ENCODE assay signal across 1 cellular context in the genomic region with DNA sequence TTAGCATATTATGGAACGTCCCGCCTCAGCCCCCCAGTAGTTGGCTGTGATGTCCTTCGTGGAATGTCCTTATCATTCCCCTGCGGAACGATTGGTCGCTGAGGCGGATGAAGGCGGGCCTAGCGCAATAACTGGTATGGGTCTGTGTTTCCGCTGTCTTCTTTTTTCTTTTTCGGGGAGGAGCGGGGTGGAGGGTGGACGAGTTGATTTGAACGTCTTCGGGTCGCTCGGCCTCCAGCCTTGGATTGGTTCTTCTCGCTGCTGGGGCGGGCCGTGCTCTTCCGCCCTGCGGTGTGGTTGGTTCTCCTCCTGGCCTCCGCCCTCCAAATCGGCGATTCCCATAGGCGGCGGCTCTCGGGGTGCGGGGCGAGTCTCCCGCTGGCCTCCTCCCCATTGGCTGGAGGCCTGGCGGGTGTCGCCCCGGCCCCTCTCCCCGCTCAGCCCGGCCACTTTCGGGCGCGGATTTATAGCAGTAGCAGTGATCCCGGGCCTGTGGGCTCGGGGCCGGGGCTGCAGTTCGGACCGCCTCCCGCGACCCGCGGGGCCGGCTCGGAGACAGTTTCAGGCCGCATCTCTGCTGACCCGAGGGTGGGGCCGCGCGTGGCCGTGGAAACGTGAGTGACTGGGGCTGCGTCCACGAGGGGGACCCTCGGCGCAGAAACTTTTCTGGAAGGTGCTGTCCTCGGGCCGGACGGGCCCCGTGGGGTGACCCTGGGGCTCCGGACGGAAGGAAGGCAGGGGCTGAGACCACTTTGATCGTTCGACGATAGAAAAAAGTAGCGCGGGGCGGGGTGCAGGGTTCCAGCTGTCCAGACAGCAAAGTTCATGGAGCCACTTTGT.
TF ChIP-seq lines count a peak whose summit lies in the region.

No MANE protein-coding gene starts in this region.

TF ChIP-seq in HEK293, 187 proteins besides CTCF, POLR2A, EP300 and RAD21 (continued from another document and continues in another):
- TF ChIP-seq ZBTB49 (tag by site-specific recombination; IDR thresholded peaks at IDR 0.05; ENCODE audit: low read depth) (no peak), ZNF776 (tag by site-specific recombination; IDR thresholded peaks at IDR 0.05; ENCODE audit: borderline replicate concordance) (no peak), ZNF658 (tag by site-specific recombination; IDR thresholded peaks at IDR 0.05) (no peak), KLF10 (tag by site-specific recombination; IDR thresholded peaks at IDR 0.05) (peak; percentile 93), ZNF747 (tag by site-specific recombination; IDR thresholded peaks at IDR 0.05) (no peak), ZNF311 (tag by site-specific recombination; IDR thresholded peaks at IDR 0.05; ENCODE audit: borderline replicate concordance) (no peak), ZBTB17 (tag by site-specific recombination; IDR thresholded peaks at IDR 0.05) (peak; percentile 49; the same call in 1 of the 2 replicates), ZNF704 (tag by site-specific recombination; IDR thresholded peaks at IDR 0.05) (no peak), ZXDB (tag by site-specific recombination; IDR thresholded peaks at IDR 0.05) (peak; percentile 34; the same call in 1 of the 2 replicates), BCL11A (tag by site-specific recombination; IDR thresholded peaks at IDR 0.05; ENCODE audit: low read depth) (no peak), ZNF645 (tag by site-specific recombination; IDR thresholded peaks at IDR 0.05) (no peak), ZNF10 (tag by site-specific recombination; IDR thresholded peaks at IDR 0.05) (no peak), ZNF530 (tag by site-specific recombination; IDR thresholded peaks at IDR 0.05; ENCODE audit: low read depth) (no peak), ZNF202 (tag by site-specific recombination; IDR thresholded peaks at IDR 0.05; ENCODE audit: borderline replicate concordance) (no peak), ZIC2 (tag by site-specific recombination; IDR thresholded peaks at IDR 0.05) (no peak), SCRT2 (tag by site-specific recombination; IDR thresholded peaks at IDR 0.05) (no peak), SETDB1 (IDR thresholded peaks at IDR 0.05; ENCODE audit: insufficient read length, low read length) (no peak), ZNF777 (tag by site-specific recombination; IDR thresholded peaks at IDR 0.05; ENCODE audit: borderline replicate concordance) (no peak), ZNF660 (tag by site-specific recombination; IDR thresholded peaks at IDR 0.05) (peak; percentile 44; the same call in 1 of the 2 replicates), ZNF610 (tag by site-specific recombination; IDR thresholded peaks at IDR 0.05; ENCODE audit: borderline replicate concordance) (no peak), ZNF148 (tag by site-specific recombination; IDR thresholded peaks at IDR 0.05; ENCODE audit: borderline replicate concordance) (no peak), ZNF37A (tag by site-specific recombination; IDR thresholded peaks at IDR 0.05) (no peak), ZNF843 (tag by site-specific recombination; IDR thresholded peaks at IDR 0.05) (no peak), ZFHX2 (tag by site-specific recombination; conservative IDR thresholded peaks at IDR 0.05) (no peak), ZSCAN30 (tag by site-specific recombination; IDR thresholded peaks at IDR 0.05) (peak; percentile 68; the same call in 1 of the 2 replicates), ZNF426 (tag by site-specific recombination; IDR thresholded peaks at IDR 0.05) (no peak), ZNF19 (tag by site-specific recombination; IDR thresholded peaks at IDR 0.05; ENCODE audit: low read depth) (no peak), ZNF335 (tag by site-specific recombination; conservative IDR thresholded peaks at IDR 0.05) (0 out of 2 replicates have a peak, but pooled peaks have one; percentile 9), ZNF214 (tag by site-specific recombination; IDR thresholded peaks at IDR 0.05; ENCODE audit: borderline replicate concordance) (no peak), ZNF596 (tag by site-specific recombination; IDR thresholded peaks at IDR 0.05) (no peak), ZNF24 (tag by site-specific recombination; IDR thresholded peaks at IDR 0.05) (no peak), WT1 (tag by site-specific recombination; IDR thresholded peaks at IDR 0.05) (no peak), ZNF280D (tag by site-specific recombination; IDR thresholded peaks at IDR 0.05) (no peak), ZFP69B (tag by site-specific recombination; IDR thresholded peaks at IDR 0.05) (no peak), PRDM10 (tag by site-specific recombination; IDR thresholded peaks at IDR 0.05) (peak; percentile 73), ZNF169 (tag by site-specific recombination; IDR thresholded peaks at IDR 0.05) (no peak), ZFP3 (tag by site-specific recombination; IDR thresholded peaks at IDR 0.05; ENCODE audit: low read depth) (no peak)
- TF ChIP-seq, protein P1, sequence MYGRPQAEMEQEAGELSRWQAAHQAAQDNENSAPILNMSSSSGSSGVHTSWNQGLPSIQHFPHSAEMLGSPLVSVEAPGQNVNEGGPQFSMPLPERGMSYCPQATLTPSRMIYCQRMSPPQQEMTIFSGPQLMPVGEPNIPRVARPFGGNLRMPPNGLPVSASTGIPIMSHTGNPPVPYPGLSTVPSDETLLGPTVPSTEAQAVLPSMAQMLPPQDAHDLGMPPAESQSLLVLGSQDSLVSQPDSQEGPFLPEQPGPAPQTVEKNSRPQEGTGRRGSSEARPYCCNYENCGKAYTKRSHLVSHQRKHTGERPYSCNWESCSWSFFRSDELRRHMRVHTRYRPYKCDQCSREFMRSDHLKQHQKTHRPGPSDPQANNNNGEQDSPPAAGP (tag by site-specific recombination; IDR thresholded peaks at IDR 0.05), result 0 out of 2 replicates have a peak, but pooled peaks have one; percentile 27
- TF ChIP-seq, protein P2, sequence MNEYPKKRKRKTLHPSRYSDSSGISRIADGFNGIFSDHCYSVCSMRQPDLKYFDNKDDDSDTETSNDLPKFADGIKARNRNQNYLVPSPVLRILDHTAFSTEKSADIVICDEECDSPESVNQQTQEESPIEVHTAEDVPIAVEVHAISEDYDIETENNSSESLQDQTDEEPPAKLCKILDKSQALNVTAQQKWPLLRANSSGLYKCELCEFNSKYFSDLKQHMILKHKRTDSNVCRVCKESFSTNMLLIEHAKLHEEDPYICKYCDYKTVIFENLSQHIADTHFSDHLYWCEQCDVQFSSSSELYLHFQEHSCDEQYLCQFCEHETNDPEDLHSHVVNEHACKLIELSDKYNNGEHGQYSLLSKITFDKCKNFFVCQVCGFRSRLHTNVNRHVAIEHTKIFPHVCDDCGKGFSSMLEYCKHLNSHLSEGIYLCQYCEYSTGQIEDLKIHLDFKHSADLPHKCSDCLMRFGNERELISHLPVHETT (tag by site-specific recombination; IDR thresholded peaks at IDR 0.05), result no peak
- TF ChIP-seq, protein P3, sequence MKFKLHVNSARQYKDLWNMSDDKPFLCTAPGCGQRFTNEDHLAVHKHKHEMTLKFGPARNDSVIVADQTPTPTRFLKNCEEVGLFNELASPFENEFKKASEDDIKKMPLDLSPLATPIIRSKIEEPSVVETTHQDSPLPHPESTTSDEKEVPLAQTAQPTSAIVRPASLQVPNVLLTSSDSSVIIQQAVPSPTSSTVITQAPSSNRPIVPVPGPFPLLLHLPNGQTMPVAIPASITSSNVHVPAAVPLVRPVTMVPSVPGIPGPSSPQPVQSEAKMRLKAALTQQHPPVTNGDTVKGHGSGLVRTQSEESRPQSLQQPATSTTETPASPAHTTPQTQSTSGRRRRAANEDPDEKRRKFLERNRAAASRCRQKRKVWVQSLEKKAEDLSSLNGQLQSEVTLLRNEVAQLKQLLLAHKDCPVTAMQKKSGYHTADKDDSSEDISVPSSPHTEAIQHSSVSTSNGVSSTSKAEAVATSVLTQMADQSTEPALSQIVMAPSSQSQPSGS (tag by site-specific recombination; IDR thresholded peaks at IDR 0.05; ENCODE audit: low read depth), result no peak
